In the genomic region with DNA sequence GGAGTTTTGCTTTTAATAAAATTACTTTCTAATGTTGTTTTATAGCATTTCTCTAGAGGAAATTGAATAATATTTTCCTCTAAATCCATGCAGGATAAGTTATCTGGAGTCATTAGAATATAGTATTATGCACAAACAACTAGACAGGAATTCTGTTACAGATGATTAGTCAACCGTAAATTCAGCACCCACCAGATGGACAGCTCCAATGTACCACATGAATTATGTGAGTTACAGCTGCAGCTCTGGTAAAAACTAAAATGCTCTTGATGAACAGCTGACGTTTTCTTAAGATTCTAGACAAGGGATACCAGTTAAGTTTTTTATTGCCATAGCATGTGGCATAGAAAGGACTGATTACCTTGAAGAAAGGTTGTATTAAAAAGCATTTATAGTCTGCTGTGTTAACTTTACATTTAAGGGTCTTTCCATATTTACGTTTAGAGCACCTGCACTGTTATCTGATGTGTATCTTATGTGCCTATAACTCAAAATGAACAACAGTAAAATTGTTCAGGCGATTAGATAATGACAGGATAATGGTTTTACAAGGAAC, we compare ENCODE assay signal across 1 cellular context.
TF ChIP-seq lines count a peak whose summit lies in the region.

No MANE protein-coding gene starts in this region.

TF ChIP-seq in K562, 482 proteins besides CTCF, POLR2A, EP300 and RAD21 (continued from another document):
- TF ChIP-seq, protein P1, sequence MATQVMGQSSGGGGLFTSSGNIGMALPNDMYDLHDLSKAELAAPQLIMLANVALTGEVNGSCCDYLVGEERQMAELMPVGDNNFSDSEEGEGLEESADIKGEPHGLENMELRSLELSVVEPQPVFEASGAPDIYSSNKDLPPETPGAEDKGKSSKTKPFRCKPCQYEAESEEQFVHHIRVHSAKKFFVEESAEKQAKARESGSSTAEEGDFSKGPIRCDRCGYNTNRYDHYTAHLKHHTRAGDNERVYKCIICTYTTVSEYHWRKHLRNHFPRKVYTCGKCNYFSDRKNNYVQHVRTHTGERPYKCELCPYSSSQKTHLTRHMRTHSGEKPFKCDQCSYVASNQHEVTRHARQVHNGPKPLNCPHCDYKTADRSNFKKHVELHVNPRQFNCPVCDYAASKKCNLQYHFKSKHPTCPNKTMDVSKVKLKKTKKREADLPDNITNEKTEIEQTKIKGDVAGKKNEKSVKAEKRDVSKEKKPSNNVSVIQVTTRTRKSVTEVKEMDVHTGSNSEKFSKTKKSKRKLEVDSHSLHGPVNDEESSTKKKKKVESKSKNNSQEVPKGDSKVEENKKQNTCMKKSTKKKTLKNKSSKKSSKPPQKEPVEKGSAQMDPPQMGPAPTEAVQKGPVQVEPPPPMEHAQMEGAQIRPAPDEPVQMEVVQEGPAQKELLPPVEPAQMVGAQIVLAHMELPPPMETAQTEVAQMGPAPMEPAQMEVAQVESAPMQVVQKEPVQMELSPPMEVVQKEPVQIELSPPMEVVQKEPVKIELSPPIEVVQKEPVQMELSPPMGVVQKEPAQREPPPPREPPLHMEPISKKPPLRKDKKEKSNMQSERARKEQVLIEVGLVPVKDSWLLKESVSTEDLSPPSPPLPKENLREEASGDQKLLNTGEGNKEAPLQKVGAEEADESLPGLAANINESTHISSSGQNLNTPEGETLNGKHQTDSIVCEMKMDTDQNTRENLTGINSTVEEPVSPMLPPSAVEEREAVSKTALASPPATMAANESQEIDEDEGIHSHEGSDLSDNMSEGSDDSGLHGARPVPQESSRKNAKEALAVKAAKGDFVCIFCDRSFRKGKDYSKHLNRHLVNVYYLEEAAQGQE (CRISPR knock-in tag; IDR thresholded peaks at IDR 0.05; ENCODE audit: low read depth) = 0 out of 2 replicates have a peak, but pooled peaks have one; percentile 50
- TF ChIP-seq ERF (CRISPR knock-in tag; IDR thresholded peaks at IDR 0.05) = no peak
